Comparison of ENCODE assay signal across 1 cellular context in genomic region chr17:44123356-44124117, GRCh38.
TF ChIP-seq lines count a peak whose summit lies in the region.

Gene HDAC5 (minus strand): TSS chr17:44123641. CDS start chr17:44117515, 6,126 bp downstream.

TF ChIP-seq in K562, 482 proteins besides CTCF, POLR2A, EP300 and RAD21 (continued from another document and continues in another):
- TF ChIP-seq ZNF407 (IDR thresholded peaks at IDR 0.05; ENCODE audit: low read depth) (no peak), ZNF395 (CRISPR knock-in tag; IDR thresholded peaks at IDR 0.05) (peak; percentile 65; the same call in 1 of the 2 replicates), NR2C1 (IDR thresholded peaks at IDR 0.05) (no peak), NR2C1 (tag; IDR thresholded peaks at IDR 0.05) (no peak), PHB (CRISPR knock-in tag; IDR thresholded peaks at IDR 0.05) (no peak), FOXP4 (CRISPR knock-in tag; IDR thresholded peaks at IDR 0.05; ENCODE audit: borderline replicate concordance) (no peak), U2AF1 (optimal IDR thresholded peaks at IDR 0.05; ENCODE audit: low read depth, low read length) (no peak), YY1 (IDR thresholded peaks at IDR 0.05; ENCODE audit: borderline replicate concordance in 1 of 3, control insufficient read depth in 1 of 3, extremely low read depth in 1 of 3, insufficient read depth in 3 of 3, insufficient read length in 1 of 3, insufficient replicate concordance in 2 of 3, low read depth in 1 of 3, low read length in 2 of 3) (peak; percentile 16 to 83 (median 82)), ZNF347 (CRISPR knock-in tag; IDR thresholded peaks at IDR 0.05; ENCODE audit: low read depth) (no peak), KAT8 (IDR thresholded peaks at IDR 0.05; ENCODE audit: low read depth) (no peak), ZNF511 (CRISPR knock-in tag; IDR thresholded peaks at IDR 0.05) (peak; percentile 67; the same call in 1 of the 2 replicates), BRD9 (IDR thresholded peaks at IDR 0.05; ENCODE audit: low read depth, partially characterized antibody) (peak; percentile 83), ZMIZ1 (IDR thresholded peaks at IDR 0.05; ENCODE audit: low read depth in 2 of 2, low read length in 2 of 2) (peak in 1 of 2 experiments; percentile 66; a peak in 2 of 4 replicates), HDAC2 (IDR thresholded peaks at IDR 0.05) (peak; percentile 71; the same call in 1 of the 2 replicates), KDM5B (IDR thresholded peaks at IDR 0.05; ENCODE audit: insufficient replicate concordance, low read depth, low read length) (peak; percentile 73), UBTF (IDR thresholded peaks at IDR 0.05; ENCODE audit: borderline replicate concordance in 1 of 2, low read depth in 2 of 2, low read length in 2 of 2) (peak in 1 of 2 experiments; percentile 70; a peak in 2 of 4 replicates), GABPB2 (CRISPR knock-in tag; conservative IDR thresholded peaks at IDR 0.05) (no peak), IRF1 (CRISPR knock-in tag; IDR thresholded peaks at IDR 0.05; ENCODE audit: borderline replicate concordance) (no peak), GTF2F1 (IDR thresholded peaks at IDR 0.05; ENCODE audit: low read depth, low read length) (0 out of 2 replicates have a peak, but pooled peaks have one; percentile 44), NFYB (IDR thresholded peaks at IDR 0.05; ENCODE audit: extremely low read depth, insufficient read length) (no peak), ZNF24 (IDR thresholded peaks at IDR 0.05) (no peak), FOXM1 (IDR thresholded peaks at IDR 0.05; ENCODE audit: low read depth) (peak; percentile 87), FOXM1 (CRISPR knock-in tag; IDR thresholded peaks at IDR 0.05; ENCODE audit: low read depth) (no peak), DACH1 (IDR thresholded peaks at IDR 0.05; ENCODE audit: partially characterized antibody) (no peak), ZNF280B (CRISPR knock-in tag; IDR thresholded peaks at IDR 0.05) (no peak), ESRRA (IDR thresholded peaks at IDR 0.05; ENCODE audit: borderline replicate concordance, low read depth) (peak; percentile 50; the same call in 1 of the 2 replicates), PHTF2 (CRISPR knock-in tag; IDR thresholded peaks at IDR 0.05) (no peak), HDAC1 (IDR thresholded peaks at IDR 0.05) (peak in 1 of 2 experiments; percentile 73; a peak in 2 of 4 replicates), ZBED1 (IDR thresholded peaks at IDR 0.05) (no peak), TCF7L2 (IDR thresholded peaks at IDR 0.05; ENCODE audit: low read depth, low read length) (no peak), JUND (IDR thresholded peaks at IDR 0.05; ENCODE audit: borderline replicate concordance, low read depth, low read length) (peak; percentile 45; the same call in 1 of the 2 replicates), JUND (tag; IDR thresholded peaks at IDR 0.05; ENCODE audit: borderline replicate concordance, low read depth, low read length) (no peak), THAP12 (CRISPR knock-in tag; IDR thresholded peaks at IDR 0.05) (peak; percentile 16; the same call in 1 of the 2 replicates)
